8 cellular contexts compared by ENCODE assay signal in the genomic region with DNA sequence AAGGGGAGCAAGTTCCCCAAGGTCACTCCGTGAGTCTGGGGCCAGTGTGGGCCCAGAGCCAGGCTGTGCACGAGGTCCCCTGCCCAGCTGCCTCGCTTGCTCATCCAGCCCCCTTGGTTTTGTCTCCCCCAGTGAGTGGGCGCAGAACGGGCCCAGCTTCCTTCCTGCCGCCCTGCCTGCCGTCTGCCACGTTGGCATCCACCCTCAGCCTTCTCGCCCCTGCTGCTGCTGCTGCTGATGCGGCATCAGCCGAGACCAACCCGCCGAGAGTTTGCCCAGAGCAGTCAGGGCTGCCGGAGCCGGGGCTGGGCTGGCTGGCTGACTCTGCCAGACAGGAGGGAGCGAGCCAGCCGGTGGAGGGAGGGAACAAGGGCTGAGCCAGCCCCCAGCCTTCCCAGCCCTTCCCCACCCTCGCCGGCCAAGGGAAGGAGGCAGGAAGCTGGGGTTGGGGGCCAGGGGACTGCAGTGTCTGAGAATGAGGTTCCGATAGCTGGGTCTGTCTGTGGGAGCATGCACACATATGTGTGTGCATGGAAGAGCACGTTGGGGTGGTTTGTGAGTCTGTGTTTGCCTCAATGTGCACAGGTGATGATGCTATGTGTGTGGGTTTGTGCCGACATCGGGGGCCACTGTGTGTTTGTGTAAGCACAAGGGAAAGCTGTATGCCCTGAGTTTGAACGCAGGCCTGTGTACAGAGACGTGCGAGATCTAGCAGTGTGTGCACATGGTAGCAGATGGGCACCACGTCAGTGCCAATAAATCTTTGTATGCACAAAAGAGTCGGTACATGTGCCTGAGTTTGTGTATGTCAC. TPM values are rescaled to one million over a fixed set of nuclear protein-coding genes. Genes with fewer than 3 reads are reported as not detected.
DNase-seq lines count a peak whose midpoint lies in the region; ATAC-seq and TF ChIP-seq lines count a peak whose summit lies in the region.

No MANE protein-coding gene starts in this region.

- no peaks in the 10 kb centered on the region for H3K27me3 Mint-ChIP-seq in stimulated activated memory B cell treated with anti-CD40 and anti-IgM and Interleukin-4, amounts not matched to agents 10 μg/mL and 1 μg/mL and 100 μg/mL, for 72 hours

- no peaks in the 10 kb centered on the region for H3K9me3 Mint-ChIP-seq in activated naive CD4-positive, alpha-beta T cell treated with anti-CD3 and anti-CD28 coated beads, Interleukin-2, amount 50 U/mL, for 72 hours
- H3K9me3 Mint-ChIP-seq in stimulated activated memory B cell treated with anti-CD40 and anti-IgM and Interleukin-4, amounts not matched to agents 10 μg/mL and 1 μg/mL and 100 μg/mL, for 72 hours, result no peaks in the 10 kb centered on the region

- ATAC-seq in RWPE2 (ENCODE audit: low read depth), result no peak
- peak; percentile 3 to 16 for ATAC-seq in activated naive CD4-positive, alpha-beta T cell treated with anti-CD3 and anti-CD28 coated beads, Interleukin-2, amount 50 U/mL, for 72 hours
- ATAC-seq in lower lobe of right lung, result peak in 1 of 2 donors; percentile 3
- no peak for ATAC-seq in stimulated activated memory B cell treated with anti-CD40 and anti-IgM and Interleukin-4, amounts not matched to agents 10 μg/mL and 1 μg/mL and 100 μg/mL, for 72 hours
- no peak for ATAC-seq in GM19395 (IDR thresholded peaks at IDR 0.05; ENCODE audit: unreplicated experiment)

- H3K4me3 ChIP-seq in RWPE2 (ENCODE audit: severe bottlenecking), result no peak overlapping the region
- peak overlapping the region; percentile 17 for H3K4me3 ChIP-seq in lower lobe of right lung

- H3K4me1 ChIP-seq in RWPE2 (ENCODE audit: insufficient read depth, poor library complexity, severe bottlenecking), result peaks cover 46% of the 10 kb centered on the region
- H3K4me1 ChIP-seq in lower lobe of right lung, result peaks cover 78% of the 10 kb centered on the region

- H3K27ac ChIP-seq in RWPE2 (ENCODE audit: poor library complexity, severe bottlenecking), result peak overlapping the region; percentile 77
- peak overlapping the region; percentile 67 for H3K27ac ChIP-seq in lower lobe of right lung

- DNase-seq in RWPE2 (ENCODE audit: low spot score) (no peak), lower lobe of right lung (no peak), AG08396 (ENCODE audit: low spot score) (no peak), amniotic stem cell (lab: John Stamatoyannopoulos, UW) (no peak), GM19240 (ENCODE audit: insufficient read length, low spot score) (no peak)
- peak in 1 of 2 donors; percentile 45 for DNase-seq in activated naive CD4-positive, alpha-beta T cell treated with anti-CD3 and anti-CD28 coated beads, Interleukin-2, amount 50 U/mL, for 72 hours (ENCODE audit: low spot score in 2 of 2)

- H3K9me3 ChIP-seq in RWPE2 (ENCODE audit: severe bottlenecking) (no peaks in the 10 kb centered on the region), lower lobe of right lung (no peaks in the 10 kb centered on the region)

- H3K36me3 ChIP-seq in RWPE2 (ENCODE audit: low read depth) (no peaks in the 10 kb centered on the region), lower lobe of right lung (no peaks in the 10 kb centered on the region)

- H3K4me3 Mint-ChIP-seq in stimulated activated memory B cell treated with anti-CD40 and anti-IgM and Interleukin-4, amounts not matched to agents 10 μg/mL and 1 μg/mL and 100 μg/mL, for 72 hours, result no peak overlapping the region

- H3K36me3 Mint-ChIP-seq in activated naive CD4-positive, alpha-beta T cell treated with anti-CD3 and anti-CD28 coated beads, Interleukin-2, amount 50 U/mL, for 72 hours, result peaks cover 6 to 11% of the 10 kb centered on the region in 2 donors
- H3K36me3 Mint-ChIP-seq in stimulated activated memory B cell treated with anti-CD40 and anti-IgM and Interleukin-4, amounts not matched to agents 10 μg/mL and 1 μg/mL and 100 μg/mL, for 72 hours, result no peaks in the 10 kb centered on the region

- H3K4me1 Mint-ChIP-seq in stimulated activated memory B cell treated with anti-CD40 and anti-IgM and Interleukin-4, amounts not matched to agents 10 μg/mL and 1 μg/mL and 100 μg/mL, for 72 hours, result peaks cover 57% of the 10 kb centered on the region

- intact Hi-C loops in lower lobe of right lung (cut with DNase I), result no loop called here

- H3K27me3 ChIP-seq in RWPE2 (ENCODE audit: insufficient read depth, poor library complexity, severe bottlenecking) (no peaks in the 10 kb centered on the region), lower lobe of right lung (ENCODE audit: low read depth) (no peaks in the 10 kb centered on the region)

- no peak for TF ChIP-seq CTCF in RWPE2 (IDR thresholded peaks at IDR 0.05; ENCODE audit: poor library complexity, severe bottlenecking)
- no peak for TF ChIP-seq CTCF in lower lobe of right lung (IDR thresholded peaks at IDR 0.05)

- peak overlapping the region; percentile 92 to 95 for H3K27ac Mint-ChIP-seq in activated naive CD4-positive, alpha-beta T cell treated with anti-CD3 and anti-CD28 coated beads, Interleukin-2, amount 50 U/mL, for 72 hours
- peak overlapping the region; percentile 10 for H3K27ac Mint-ChIP-seq in stimulated activated memory B cell treated with anti-CD40 and anti-IgM and Interleukin-4, amounts not matched to agents 10 μg/mL and 1 μg/mL and 100 μg/mL, for 72 hours

RNA-seq across cellular contexts. Expression of a gene that starts 31.6 kb away (rescaled TPM):
- total RNA-seq in activated naive CD4-positive, alpha-beta T cell treated with anti-CD3 and anti-CD28 coated beads, Interleukin-2, amount 50 U/mL, for 72 hours, result 100 to 1,000 TPM in 1 of 2 donors, 10 to 100 TPM in 1; 97.8 to 116 TPM
- total RNA-seq in lower lobe of right lung, result 159 TPM

Comparison
In these comparisons a context has a peak if more than half of its experiments do, and no peak if none do; other contexts are left out.
1. ATAC-seq: peak in activated naive CD4-positive, alpha-beta T cell treated with anti-CD3 and anti-CD28 coated beads, Interleukin-2, amount 50 U/mL, for 72 hours (2 of 2); none in RWPE2 (single experiment), stimulated activated memory B cell treated with anti-CD40 and anti-IgM and Interleukin-4, amounts not matched to agents 10 μg/mL and 1 μg/mL and 100 μg/mL, for 72 hours (single experiment) and GM19395 (single experiment).